Comparison of ENCODE assay signal across 38 cellular contexts in the genomic region with DNA sequence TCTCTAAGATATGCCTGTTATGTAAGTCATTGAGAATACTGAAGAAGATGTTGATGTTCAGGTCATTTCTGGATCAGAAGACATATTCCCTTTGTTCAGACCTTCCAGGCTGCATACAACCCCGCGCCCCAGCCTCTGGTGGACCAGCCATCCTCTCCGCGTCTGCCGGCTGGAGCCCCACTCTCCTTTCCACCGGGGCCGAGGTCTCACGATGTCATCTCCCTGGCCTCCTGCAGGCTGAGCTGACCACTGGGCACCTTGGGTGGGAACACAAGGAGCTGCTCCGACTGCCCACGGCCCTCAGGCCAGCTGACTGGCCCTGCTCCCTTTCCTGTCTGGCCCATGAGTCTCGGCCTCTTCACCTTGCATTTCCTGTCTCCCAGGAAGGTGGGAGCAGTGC.
"Had no signal": no experiment of that assay in that cellular context is flagged by ENCODE, and none has a peak within 500 bp of the region (broad histone marks: within the 10 kb centered on the region; RNA-seq: fewer than 3 reads in every experiment).

No MANE protein-coding gene starts in this region.

- DNase-seq: activated CD4-positive, alpha-beta memory T cell treated with anti-CD3 and anti-CD28 coated beads for 36 hours; activated CD4-positive, alpha-beta T cell treated with anti-CD3 and anti-CD28 coated beads for 1 hour; activated CD4-positive, alpha-beta T cell treated with anti-CD3 and anti-CD28 coated beads for 36 hours; activated CD4-positive, alpha-beta T cell treated with anti-CD3 and anti-CD28 coated beads for 48 hours; activated CD4-positive, alpha-beta T cell treated with anti-CD3 and anti-CD28 coated beads, Interleukin-2, amount 10 ng/mL, durations not matched to agents 7 days and 5 days; activated CD4-positive, CD25-positive, alpha-beta regulatory T cell; activated CD8-positive, alpha-beta memory T cell treated with anti-CD3 and anti-CD28 coated beads, Interleukin-2, amount 50 U/mL, for 4 hours; activated CD8-positive, alpha-beta T cell treated with anti-CD3 and anti-CD28 coated beads for 36 hours; activated effector memory CD4-positive, alpha-beta T cell treated with anti-CD3 and anti-CD28 coated beads, Interleukin-2, amount 50 U/mL, for 16 hours; activated gamma-delta T cell treated with Interleukin-2 at 50 U/mL for 16 hours; activated naive CD4-positive, alpha-beta T cell; activated naive CD4-positive, alpha-beta T cell treated with anti-CD3 and anti-CD28 coated beads for 36 hours; activated naive CD4-positive, alpha-beta T cell treated with anti-CD3 and anti-CD28 coated beads, Interleukin-2, amount 50 U/mL, for 16 hours; activated naive CD8-positive, alpha-beta T cell treated with anti-CD3 and anti-CD28 coated beads for 36 hours; activated T-cell treated with anti-CD3 and anti-CD28 coated beads for 4 hours; activated T-cell treated with anti-CD3 and anti-CD28 coated beads, Interleukin-2, amount 50 U/mL, for 1 hour; activated T-cell treated with anti-CD3 and anti-CD28 coated beads, Interleukin-2, amount 50 U/mL, for 4 hours; activated T-cell treated with anti-CD3 and anti-CD28 coated beads, Interleukin-2, amount 50 U/mL, for 72 hours; adrenal gland; amniotic stem cell; aorta; body of pancreas; brain microvascular endothelial cell; central memory CD4-positive, alpha-beta T cell; T-helper 1 cell; T-helper 2 cell; T-helper 9 cell had no signal

- H3K27ac ChIP-seq: adrenal gland, body of pancreas, brain microvascular endothelial cell, breast epithelium, cardiac muscle cell, VCaP had no signal

- H3K4me3 Mint-ChIP-seq: activated CD4-positive, alpha-beta memory T cell treated with anti-CD3 and anti-CD28 coated beads for 36 hours; activated CD4-positive, alpha-beta T cell treated with anti-CD3 and anti-CD28 coated beads for 36 hours; activated CD4-positive, alpha-beta T cell treated with anti-CD3 and anti-CD28 coated beads, Interleukin-2, amount 10 ng/mL, durations not matched to agents 7 days and 5 days; activated CD8-positive, alpha-beta T cell treated with anti-CD3 and anti-CD28 coated beads for 36 hours; activated naive CD4-positive, alpha-beta T cell treated with anti-CD3 and anti-CD28 coated beads for 36 hours; activated naive CD8-positive, alpha-beta T cell treated with anti-CD3 and anti-CD28 coated beads for 36 hours; activated T-cell treated with anti-CD3 and anti-CD28 coated beads, Interleukin-2, amount 50 U/mL, for 4 hours; activated T-cell treated with anti-CD3 and anti-CD28 coated beads, Interleukin-2, amount 50 U/mL, for 72 hours; activated T-helper 1 cell treated with anti-CD3 and anti-CD28 coated beads, Interleukin-12 subunit alpha, Interleukin-12 subunit beta, Interleukin-2, Interleukin-4 antibody, amounts not matched to agents 30 ng/mL and 10 ng/mL and 1 ng/mL, durations not matched to agents 14 hours and 24 hours and 36 hours; activated T-helper 17 cell treated with anti-CD3 and anti-CD28 coated beads, Interleukin-2, amount 50 U/mL, for 72 hours; T-helper 1 cell treated with Interleukin-12 subunit alpha and Interleukin-12 subunit beta and Interleukin-4 antibody, amounts not matched to agents 30 μg/mL and 1 μg/mL, for 36 hours; T-helper 2 cell treated with Interferon-gamma antibody and Interleukin-4, amounts not matched to agents 5 μg/mL and 100 μg/mL, for 36 hours had no signal

- H3K27me3 Mint-ChIP-seq: activated CD4-positive, alpha-beta T cell treated with anti-CD3 and anti-CD28 coated beads for 36 hours; activated CD4-positive, alpha-beta T cell treated with anti-CD3 and anti-CD28 coated beads, Interleukin-2, amount 10 ng/mL, durations not matched to agents 7 days and 5 days; activated CD8-positive, alpha-beta T cell treated with anti-CD3 and anti-CD28 coated beads for 36 hours; activated T-helper 17 cell treated with anti-CD3 and anti-CD28 coated beads, Interleukin-2, amount 50 U/mL, for 72 hours had no signal

- H3K4me1 Mint-ChIP-seq: activated CD4-positive, alpha-beta T cell treated with anti-CD3 and anti-CD28 coated beads for 36 hours; activated CD4-positive, alpha-beta T cell treated with anti-CD3 and anti-CD28 coated beads, Interleukin-2, amount 10 ng/mL, durations not matched to agents 7 days and 5 days; activated naive CD8-positive, alpha-beta T cell treated with anti-CD3 and anti-CD28 coated beads for 36 hours; activated T-helper 17 cell treated with anti-CD3 and anti-CD28 coated beads, Interleukin-2, amount 50 U/mL, for 72 hours had no signal

- H3K36me3 ChIP-seq: adrenal gland, brain microvascular endothelial cell, breast epithelium, cardiac muscle cell had no signal

- H3K27ac Mint-ChIP-seq: activated CD4-positive, alpha-beta memory T cell treated with anti-CD3 and anti-CD28 coated beads for 36 hours; activated CD4-positive, alpha-beta T cell treated with anti-CD3 and anti-CD28 coated beads for 36 hours; activated CD4-positive, alpha-beta T cell treated with anti-CD3 and anti-CD28 coated beads, Interleukin-2, amount 10 ng/mL, durations not matched to agents 7 days and 5 days; activated CD8-positive, alpha-beta T cell treated with anti-CD3 and anti-CD28 coated beads for 36 hours; activated naive CD4-positive, alpha-beta T cell treated with anti-CD3 and anti-CD28 coated beads for 36 hours; activated naive CD4-positive, alpha-beta T cell treated with anti-CD3 and anti-CD28 coated beads, Interleukin-2, amount 50 U/mL, for 72 hours; activated naive CD8-positive, alpha-beta T cell treated with anti-CD3 and anti-CD28 coated beads for 36 hours; activated T-cell treated with anti-CD3 and anti-CD28 coated beads, Interleukin-2, amount 50 U/mL, for 72 hours; activated T-helper 1 cell treated with anti-CD3 and anti-CD28 coated beads, Interleukin-12 subunit alpha, Interleukin-12 subunit beta, Interleukin-2, Interleukin-4 antibody, amounts not matched to agents 30 ng/mL and 10 ng/mL and 1 ng/mL, durations not matched to agents 14 hours and 24 hours and 36 hours; activated T-helper 17 cell treated with anti-CD3 and anti-CD28 coated beads, Interleukin-2, amount 50 U/mL, for 72 hours; T-helper 1 cell treated with Interleukin-12 subunit alpha and Interleukin-12 subunit beta and Interleukin-4 antibody, amounts not matched to agents 30 μg/mL and 1 μg/mL, for 36 hours; T-helper 2 cell treated with Interferon-gamma antibody and Interleukin-4, amounts not matched to agents 5 μg/mL and 100 μg/mL, for 36 hours had no signal

- H3K9me3 Mint-ChIP-seq: activated CD8-positive, alpha-beta T cell treated with anti-CD3 and anti-CD28 coated beads for 36 hours; activated naive CD8-positive, alpha-beta T cell treated with anti-CD3 and anti-CD28 coated beads for 36 hours; activated T-helper 1 cell treated with anti-CD3 and anti-CD28 coated beads, Interleukin-12 subunit alpha, Interleukin-12 subunit beta, Interleukin-2, Interleukin-4 antibody, amounts not matched to agents 30 ng/mL and 10 ng/mL and 1 ng/mL, durations not matched to agents 14 hours and 24 hours and 36 hours; activated T-helper 17 cell treated with anti-CD3 and anti-CD28 coated beads, Interleukin-2, amount 50 U/mL, for 72 hours; T-helper 2 cell treated with Interferon-gamma antibody and Interleukin-4, amounts not matched to agents 5 μg/mL and 100 μg/mL, for 36 hours had no signal

- H3K9me3 ChIP-seq: adrenal gland, body of pancreas, breast epithelium had no signal

- ATAC-seq: activated CD4-positive, alpha-beta T cell treated with anti-CD3 and anti-CD28 coated beads for 36 hours; activated CD4-positive, CD25-positive, alpha-beta regulatory T cell treated with anti-CD3 and anti-CD28 coated beads, Interleukin-2, amount 50 U/mL, for 24 hours; activated CD8-positive, alpha-beta T cell treated with anti-CD3 and anti-CD28 coated beads for 36 hours; activated naive CD4-positive, alpha-beta T cell treated with anti-CD3 and anti-CD28 coated beads, Interleukin-2, amount 50 U/mL, for 72 hours; activated T-cell treated with anti-CD3 and anti-CD28 coated beads, Interleukin-2, amount 50 U/mL, for 4 hours; activated T-cell treated with anti-CD3 and anti-CD28 coated beads, Interleukin-2, amount 50 U/mL, for 72 hours; activated T-helper 17 cell treated with anti-CD3 and anti-CD28 coated beads, Interleukin-2, amount 50 U/mL, for 72 hours; body of pancreas had no signal

- H3K27me3 ChIP-seq: adrenal gland, body of pancreas, brain microvascular endothelial cell, breast epithelium, cardiac muscle cell had no signal

- H3K4me3 ChIP-seq: adrenal gland, body of pancreas, breast epithelium, cardiac muscle cell had no signal

- H3K4me1 ChIP-seq: adrenal gland, body of pancreas, breast epithelium had no signal

- H3K36me3 Mint-ChIP-seq: activated CD4-positive, alpha-beta memory T cell treated with anti-CD3 and anti-CD28 coated beads for 36 hours; activated naive CD4-positive, alpha-beta T cell treated with anti-CD3 and anti-CD28 coated beads, Interleukin-2, amount 50 U/mL, for 72 hours; activated naive CD8-positive, alpha-beta T cell treated with anti-CD3 and anti-CD28 coated beads for 36 hours had no signal

- FAIRE-seq: astrocyte, TTC549 had no signal
